8 cellular contexts compared by ENCODE assay signal in genomic region chr5:176901260-176902101, GRCh38. TPM values are rescaled to one million over a fixed set of nuclear protein-coding genes. Genes with fewer than 3 reads are reported as not detected.
DNase-seq lines count a peak whose midpoint lies in the region; ATAC-seq and FAIRE-seq lines count a peak whose summit lies in the region.

No MANE protein-coding gene starts in this region.

- peak; percentile 18 for DNase-seq in activated naive CD4-positive, alpha-beta T cell treated with Interleukin-2 at 50 U/mL for 16 hours
- no peak for DNase-seq in activated naive CD4-positive, alpha-beta T cell treated with anti-CD3 and anti-CD28 coated beads, Interleukin-2, amount 50 U/mL, for 16 hours
- DNase-seq in HAP-1 (ENCODE audit: low spot score in 2 of 2) (no peak), small intestine (no peak)

- H3K36me3 Mint-ChIP-seq in activated naive CD8-positive, alpha-beta T cell, result peaks cover 13% of the 10 kb centered on the region
- peaks cover 47% of the 10 kb centered on the region for H3K36me3 Mint-ChIP-seq in stimulated activated naive CD8-positive, alpha-beta T cell treated with anti-CD3 and anti-CD28 coated beads, Interleukin-15, Interleukin-2, amounts not matched to agents 100 ng/mL and 50 ng/mL, for 24 hours (ENCODE audit: low read depth)

- peaks cover 32% of the 10 kb centered on the region for H3K4me1 Mint-ChIP-seq in activated naive CD8-positive, alpha-beta T cell (ENCODE audit: low read depth)
- H3K4me1 Mint-ChIP-seq in stimulated activated naive CD8-positive, alpha-beta T cell treated with anti-CD3 and anti-CD28 coated beads, Interleukin-15, Interleukin-2, amounts not matched to agents 100 ng/mL and 50 ng/mL, for 24 hours (ENCODE audit: low read depth), result peaks cover 51% of the 10 kb centered on the region

- 85 to 93% (median 90%) methylated on average over 12 of the region's 12 CpGs for WGBS in small intestine, 3 donors

- H3K27ac Mint-ChIP-seq in activated naive CD8-positive, alpha-beta T cell, result peak overlapping the region; percentile 90
- H3K27ac Mint-ChIP-seq in stimulated activated naive CD8-positive, alpha-beta T cell treated with anti-CD3 and anti-CD28 coated beads, Interleukin-15, Interleukin-2, amounts not matched to agents 100 ng/mL and 50 ng/mL, for 24 hours, result peak overlapping the region; percentile 91

- in situ Hi-C loops in HAP-1 (cut with MboI; ENCODE audit: low sequenced_read_pairs), result no loop called here

- peak; percentile 56 for ATAC-seq in HG03196 (IDR thresholded peaks at IDR 0.05; ENCODE audit: unreplicated experiment)
- no peak for ATAC-seq in HG02840 (IDR thresholded peaks at IDR 0.05; ENCODE audit: low FRiP score, unreplicated experiment)

- no peaks in the 10 kb centered on the region for H3K4me1 ChIP-seq in HAP-1
- H3K4me1 ChIP-seq in small intestine (ENCODE audit: control insufficient read depth in 2 of 2, insufficient read depth in 1 of 2, low read depth in 1 of 2, low read length in 1 of 2), result no peaks in the 10 kb centered on the region

- no peaks in the 10 kb centered on the region for H3K27me3 ChIP-seq in HAP-1 (ENCODE audit: low read depth)
- no peaks in the 10 kb centered on the region for H3K27me3 ChIP-seq in small intestine (ENCODE audit: control insufficient read depth in 2 of 2, insufficient read depth in 2 of 2, low read length in 2 of 2)

- H3K4me3 Mint-ChIP-seq in activated naive CD8-positive, alpha-beta T cell, result peak overlapping the region; percentile 24
- H3K4me3 Mint-ChIP-seq in stimulated activated naive CD8-positive, alpha-beta T cell treated with anti-CD3 and anti-CD28 coated beads, Interleukin-15, Interleukin-2, amounts not matched to agents 100 ng/mL and 50 ng/mL, for 24 hours, result peak overlapping the region; percentile 54

- H3K9me3 Mint-ChIP-seq in activated naive CD8-positive, alpha-beta T cell (ENCODE audit: low read depth), result no peaks in the 10 kb centered on the region
- H3K9me3 Mint-ChIP-seq in stimulated activated naive CD8-positive, alpha-beta T cell treated with anti-CD3 and anti-CD28 coated beads, Interleukin-15, Interleukin-2, amounts not matched to agents 100 ng/mL and 50 ng/mL, for 24 hours, result no peaks in the 10 kb centered on the region

- H3K27me3 Mint-ChIP-seq in activated naive CD8-positive, alpha-beta T cell, result peaks cover 4% of the 10 kb centered on the region
- peaks cover 5% of the 10 kb centered on the region for H3K27me3 Mint-ChIP-seq in stimulated activated naive CD8-positive, alpha-beta T cell treated with anti-CD3 and anti-CD28 coated beads, Interleukin-15, Interleukin-2, amounts not matched to agents 100 ng/mL and 50 ng/mL, for 24 hours

- FAIRE-seq in small intestine (lab: Jason Lieb, UNC), result no peak

- no peak overlapping the region for H3K4me3 ChIP-seq in HAP-1
- no peak overlapping the region for H3K4me3 ChIP-seq in small intestine (ENCODE audit: low read depth in 1 of 2, low read length in 2 of 2)

- H3K27ac ChIP-seq in small intestine (ENCODE audit: low read depth in 1 of 2, low read length in 1 of 2), result no peak overlapping the region

- peaks cover 24% of the 10 kb centered on the region for H3K36me3 ChIP-seq in HAP-1 (replicated peaks)
- H3K36me3 ChIP-seq in small intestine (ENCODE audit: control insufficient read depth in 2 of 2, insufficient read depth in 2 of 2, low read length in 2 of 2), result peaks cover 22 to 24% of the 10 kb centered on the region in 2 donors

- H3K9me3 ChIP-seq in HAP-1, result no peaks in the 10 kb centered on the region
- H3K9me3 ChIP-seq in small intestine (ENCODE audit: control insufficient read depth, low read depth), result no peaks in the 10 kb centered on the region

RNA-seq across cellular contexts. Expression of gene HK3, which starts 2.3 kb away (rescaled TPM):
- 1 to 10 TPM; 1.1 to 7.5 (median 1.9) TPM for polyA plus RNA-seq in small intestine
